In genomic region chr20:4966826-4967751, GRCh38 we compare ENCODE assay signal across 1 cellular context.
TF ChIP-seq lines count a peak whose summit lies in the region.

No MANE protein-coding gene starts in this region.

TF ChIP-seq in SK-N-SH, 30 proteins besides CTCF, POLR2A, EP300 and RAD21 (continued from another document):
- peak; percentile 11 for TF ChIP-seq CHD2 (IDR thresholded peaks at IDR 0.05; ENCODE audit: low read length, partially characterized antibody)
